In genomic region chr12:7970475-7971252, GRCh38 we compare ENCODE assay signal across 8 cellular contexts. TPM values are rescaled to one million over a fixed set of nuclear protein-coding genes. Genes with fewer than 3 reads are reported as not detected.
A peak's percentile ranks its signal among the peaks of the same experiment; 100 is the strongest.
DNase-seq lines count a peak whose midpoint lies in the region; ATAC-seq and TF ChIP-seq lines count a peak whose summit lies in the region.

No MANE protein-coding gene starts in this region.

- H3K27ac Mint-ChIP-seq in activated T-helper 2 cell treated with anti-CD3 and anti-CD28 coated beads, Interferon-gamma antibody, Interleukin-2, Interleukin-4, amounts not matched to agents 10 μg/mL and 5 μg/mL and 100 μg/mL, durations not matched to agents 14 hours and 24 hours and 36 hours: peak overlapping the region; percentile 100
- peak overlapping the region; percentile 98 for H3K27ac Mint-ChIP-seq in nephron progenitor cell

- intact Hi-C loops in activated T-helper 2 cell treated with anti-CD3 and anti-CD28 coated beads, Interferon-gamma antibody, Interleukin-2, Interleukin-4, amounts not matched to agents 10 μg/mL and 5 μg/mL and 100 μg/mL, durations not matched to agents 14 hours and 24 hours and 36 hours (cut with micrococcal nuclease): loop anchor here (1.0 kb wide), 5 partner anchors 10 to 112 kb away; partner anchors contain the start of gene NECAP1

- H3K9me3 Mint-ChIP-seq in activated T-helper 2 cell treated with anti-CD3 and anti-CD28 coated beads, Interferon-gamma antibody, Interleukin-2, Interleukin-4, amounts not matched to agents 10 μg/mL and 5 μg/mL and 100 μg/mL, durations not matched to agents 14 hours and 24 hours and 36 hours: no peaks in the 10 kb centered on the region
- peaks cover 12% of the 10 kb centered on the region for H3K9me3 Mint-ChIP-seq in nephron progenitor cell

- H3K36me3 Mint-ChIP-seq in activated T-helper 2 cell treated with anti-CD3 and anti-CD28 coated beads, Interferon-gamma antibody, Interleukin-2, Interleukin-4, amounts not matched to agents 10 μg/mL and 5 μg/mL and 100 μg/mL, durations not matched to agents 14 hours and 24 hours and 36 hours (ENCODE audit: low read depth): peaks cover 40% of the 10 kb centered on the region
- H3K36me3 Mint-ChIP-seq in nephron progenitor cell (ENCODE audit: low read depth): peaks cover 22% of the 10 kb centered on the region

- H3K27me3 Mint-ChIP-seq in activated T-helper 2 cell treated with anti-CD3 and anti-CD28 coated beads, Interferon-gamma antibody, Interleukin-2, Interleukin-4, amounts not matched to agents 10 μg/mL and 5 μg/mL and 100 μg/mL, durations not matched to agents 14 hours and 24 hours and 36 hours (ENCODE audit: low read depth): no peaks in the 10 kb centered on the region
- peaks cover 5% of the 10 kb centered on the region for H3K27me3 Mint-ChIP-seq in nephron progenitor cell (ENCODE audit: low read depth, poor library complexity)

- H3K27me3 ChIP-seq in Peyer's patch: no peaks in the 10 kb centered on the region

- TF ChIP-seq CTCF in Peyer's patch (IDR thresholded peaks at IDR 0.05): peak in 2 of 6 experiments; percentile 11 to 14
- no peak for TF ChIP-seq CTCF in nephron progenitor cell (IDR thresholded peaks at IDR 0.05)

- H3K4me3 Mint-ChIP-seq in activated T-helper 2 cell treated with anti-CD3 and anti-CD28 coated beads, Interferon-gamma antibody, Interleukin-2, Interleukin-4, amounts not matched to agents 10 μg/mL and 5 μg/mL and 100 μg/mL, durations not matched to agents 14 hours and 24 hours and 36 hours (ENCODE audit: low read depth): peak overlapping the region; percentile 96
- H3K4me3 Mint-ChIP-seq in nephron progenitor cell: peak overlapping the region; percentile 82

- peaks cover 0 to 8% (median 0%) of the 10 kb centered on the region in 4 donors for H3K4me1 ChIP-seq in Peyer's patch

- no peaks in the 10 kb centered on the region for H3K36me3 ChIP-seq in Peyer's patch

- H3K4me1 Mint-ChIP-seq in activated T-helper 2 cell treated with anti-CD3 and anti-CD28 coated beads, Interferon-gamma antibody, Interleukin-2, Interleukin-4, amounts not matched to agents 10 μg/mL and 5 μg/mL and 100 μg/mL, durations not matched to agents 14 hours and 24 hours and 36 hours (ENCODE audit: low read depth): peaks cover 27% of the 10 kb centered on the region
- peaks cover 39% of the 10 kb centered on the region for H3K4me1 Mint-ChIP-seq in nephron progenitor cell

- H3K4me3 ChIP-seq in Peyer's patch: peak overlapping the region; percentile 42 to 56 (median 52)

- TF ChIP-seq POLR2A in Peyer's patch (IDR thresholded peaks at IDR 0.05): peak in 1 of 2 donors; percentile 13

- DNase-seq in D341Med (ENCODE audit: low spot score): peak; percentile 91
- peak; percentile 90 for DNase-seq in HT1080 (ENCODE audit: low read depth)
- peak; percentile 73 to 92 (median 84) for DNase-seq in Peyer's patch
- DNase-seq in activated T-helper 2 cell treated with anti-CD3 and anti-CD28 coated beads, Interferon-gamma antibody, Interleukin-2, Interleukin-4, amounts not matched to agents 10 μg/mL and 5 μg/mL and 100 μg/mL, durations not matched to agents 14 hours and 24 hours and 36 hours (ENCODE audit: low spot score): peak; percentile 85
- peak; percentile 92 for DNase-seq in fibroblast of peridontal ligament (ENCODE audit: extremely low read depth)
- DNase-seq in nephron progenitor cell: peak; percentile 90
- peak; percentile 91 for DNase-seq in stimulated activated naive CD8-positive, alpha-beta T cell treated with anti-CD3 and anti-CD28 coated beads, Interleukin-15, Interleukin-2, amounts not matched to agents 100 U/mL and 50 U/mL, for 24 hours

- H3K9me3 ChIP-seq in Peyer's patch: no peaks in the 10 kb centered on the region

- H3K27ac ChIP-seq in Peyer's patch: peak overlapping the region; percentile 76 to 86 (median 80)

- ATAC-seq in GM21360 (IDR thresholded peaks at IDR 0.05; ENCODE audit: unreplicated experiment): peak; percentile 87
- ATAC-seq in stimulated activated naive CD8-positive, alpha-beta T cell treated with anti-CD3 and anti-CD28 coated beads, Interleukin-15, Interleukin-2, amounts not matched to agents 100 U/mL and 50 U/mL, for 24 hours: peak; percentile 91

RNA-seq across cellular contexts. Expression of gene SLC2A3, which starts 34.7 kb away (rescaled TPM):
- total RNA-seq in HT1080 (2014; rRNA removed; shearing (Covaris generic)): 12.0 and 17.0 TPM in 2 replicates
- 23.2 and 26.8 TPM in 2 replicates for polyA plus RNA-seq in HT1080 (2015; cell fraction: cytosol; rRNA removed)
- 70.5 and 83.6 TPM in 2 replicates for polyA plus RNA-seq in HT1080 (2015; cell fraction: nucleus; rRNA removed)
- total RNA-seq in Peyer's patch: 10 to 100 TPM in 2 of 4 donors, 1 to 10 TPM in 2; 1.9 to 69.3 (median 11.2) TPM
- 456 and 474 TPM in 2 replicates for total RNA-seq in activated T-helper 2 cell treated with anti-CD3 and anti-CD28 coated beads, Interferon-gamma antibody, Interleukin-2, Interleukin-4, amounts not matched to agents 10 μg/mL and 5 μg/mL and 100 μg/mL, durations not matched to agents 14 hours and 24 hours and 36 hours

Comparison
In these comparisons a context has a peak if more than half of its experiments do, and no peak if none do; other contexts are left out.
1. Peak in every context shown above with its lines: DNase-seq, ATAC-seq, H3K4me3 ChIP-seq and H3K27ac ChIP-seq.